Comparison of ENCODE assay signal across 10 cellular contexts in the genomic region with DNA sequence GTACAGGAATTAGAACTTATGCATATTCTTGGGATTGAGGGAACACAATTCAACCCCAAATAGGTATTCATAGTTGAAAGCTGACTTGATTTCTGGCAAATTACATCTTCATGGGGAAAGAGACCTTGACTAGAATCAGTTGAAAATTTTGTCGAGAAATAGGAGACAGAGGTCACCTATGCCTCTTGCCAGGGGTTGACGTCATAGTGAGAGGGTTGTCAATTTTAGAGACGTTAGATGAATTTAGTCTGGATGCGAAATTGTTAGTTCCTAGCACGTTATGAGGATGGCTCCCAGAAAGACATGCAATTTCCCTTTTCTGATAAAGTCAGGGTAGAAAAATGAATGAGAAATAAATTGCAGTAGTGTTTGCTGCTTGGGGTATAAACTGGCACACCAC.
"Had no signal": no experiment of that assay in that cellular context is flagged by ENCODE, and none has a peak within 500 bp of the region (broad histone marks: within the 10 kb centered on the region; RNA-seq: fewer than 3 reads in every experiment).

No MANE protein-coding gene starts in this region.

- ATAC-seq: HCT116 had no signal

- H2AFZ ChIP-seq: GM23248 had no signal

- H3K4me1 ChIP-seq: HAP-1 had no signal

- H3K4me1 Mint-ChIP-seq: H9 had no signal

- H3K9ac ChIP-seq: GM23248 had no signal

- H3K4me3 ChIP-seq: GM23248, HAP-1 had no signal

- DNase-seq: GM23248, GOT3, H7, H9, HCEC 1CT, HFFc6 had no signal

- H3K27ac Mint-ChIP-seq: H9, HFFc6 had no signal

- H3K4me3 Mint-ChIP-seq: H9, HFFc6 had no signal

- H3K9me3 ChIP-seq: HAP-1 had no signal

- H3K36me3 ChIP-seq: HAP-1 had no signal

- H3K9me3 Mint-ChIP-seq: H9, HFFc6 had no signal

- FAIRE-seq: H1, H54 had no signal

- H3K27ac ChIP-seq: GM23248 had no signal
